20 cellular contexts compared by ENCODE assay signal in the genomic region with DNA sequence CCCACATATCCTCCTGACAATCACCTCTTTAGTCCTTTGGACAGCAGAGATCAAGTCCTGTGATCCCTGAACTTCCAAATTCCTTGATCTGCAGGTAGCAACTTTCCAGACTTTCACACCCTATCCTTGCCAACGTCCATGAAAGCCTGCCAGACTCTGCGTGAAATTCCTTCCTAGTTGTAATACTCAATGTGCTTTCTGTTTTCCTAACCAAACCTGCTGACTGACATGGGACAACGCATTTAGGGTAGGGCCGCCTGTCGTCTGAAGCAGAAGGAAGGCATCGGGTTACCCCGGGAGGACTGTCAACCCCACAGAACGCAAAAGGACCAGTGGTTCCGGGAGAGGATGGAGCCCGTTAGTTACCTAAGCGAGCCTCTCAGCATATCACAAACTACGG. TPM values are rescaled to one million over a fixed set of nuclear protein-coding genes. Genes with fewer than 3 reads are reported as not detected.
"Had no signal": no experiment of that assay in that cellular context is flagged by ENCODE, and none has a peak within 500 bp of the region (broad histone marks: within the 10 kb centered on the region; RNA-seq: fewer than 3 reads in every experiment).

No MANE protein-coding gene starts in this region.

- H3K4me3 ChIP-seq: esophagus squamous epithelium, lung, prostate gland had no signal

- H3K4me1 ChIP-seq: esophagus squamous epithelium, prostate gland had no signal

- H3K27me3 ChIP-seq: esophagus squamous epithelium had no signal

- H3K27ac Mint-ChIP-seq: activated naive CD4-positive, alpha-beta T cell treated with anti-CD3 and anti-CD28 coated beads, Interleukin-2, amount 10 ng/mL, durations not matched to agents 7 days and 5 days; activated naive CD8-positive, alpha-beta T cell treated with anti-CD3 and anti-CD28 coated beads, Interleukin-2, amount 50 U/mL, for 24 hours; dendritic cell treated with granulocyte-macrophage colony-stimulating factor and Interleukin-4, amounts not matched to agents 40 ng/mL and 50 ng/mL, for 4 days; mesothelial cell of epicardium; stimulated activated naive CD8-positive, alpha-beta T cell treated with anti-CD3 and anti-CD28 coated beads, Interleukin-15, Interleukin-2, amounts not matched to agents 100 ng/mL and 50 ng/mL, for 24 hours; T-cell had no signal

- H3K4me1 Mint-ChIP-seq: activated naive CD8-positive, alpha-beta T cell treated with anti-CD3 and anti-CD28 coated beads, Interleukin-2, amount 50 U/mL, for 24 hours; mesothelial cell of epicardium; T-cell had no signal

- DNase-seq: activated CD4-positive, alpha-beta T cell treated with anti-CD3 and anti-CD28 coated beads, Interleukin-2, amount 50 U/mL, for 1 hour; activated CD8-positive, alpha-beta memory T cell treated with anti-CD3 and anti-CD28 coated beads, Interleukin-2, amount 50 U/mL, for 4 hours; activated naive CD4-positive, alpha-beta T cell treated with anti-CD3 and anti-CD28 coated beads, Interleukin-2, amount 10 ng/mL, durations not matched to agents 7 days and 5 days; activated naive CD8-positive, alpha-beta T cell treated with anti-CD3 and anti-CD28 coated beads, Interleukin-2, amount 50 U/mL, for 24 hours; activated T-cell treated with anti-CD3 and anti-CD28 coated beads, Interleukin-2, amount 50 U/mL, for 4 hours; anterior cingulate cortex; cerebellar nuclear complex; effector memory CD4-positive, alpha-beta T cell; esophagus squamous epithelium; hippocampal formation; T-cell; trophoblast cell had no signal

- ATAC-seq: activated naive CD8-positive, alpha-beta T cell treated with anti-CD3 and anti-CD28 coated beads, Interleukin-2, amount 50 U/mL, for 24 hours; activated T-cell treated with anti-CD3 and anti-CD28 coated beads, Interleukin-2, amount 50 U/mL, for 4 hours; left lobe of liver; SK-N-SH treated with all-trans-retinoic acid at 6 μM for 48 hours; T-cell had no signal

- H3K36me3 ChIP-seq: esophagus squamous epithelium, prostate gland had no signal

- H3K9me3 Mint-ChIP-seq: activated naive CD4-positive, alpha-beta T cell treated with anti-CD3 and anti-CD28 coated beads, Interleukin-2, amount 10 ng/mL, durations not matched to agents 7 days and 5 days; activated naive CD8-positive, alpha-beta T cell treated with anti-CD3 and anti-CD28 coated beads, Interleukin-2, amount 50 U/mL, for 24 hours; activated T-cell treated with anti-CD3 and anti-CD28 coated beads, Interleukin-2, amount 50 U/mL, for 4 hours; dendritic cell treated with granulocyte-macrophage colony-stimulating factor and Interleukin-4, amounts not matched to agents 40 ng/mL and 50 ng/mL, for 4 days had no signal

- H3K4me3 Mint-ChIP-seq: activated naive CD4-positive, alpha-beta T cell treated with anti-CD3 and anti-CD28 coated beads, Interleukin-2, amount 10 ng/mL, durations not matched to agents 7 days and 5 days; activated naive CD8-positive, alpha-beta T cell treated with anti-CD3 and anti-CD28 coated beads, Interleukin-2, amount 50 U/mL, for 24 hours; activated T-cell treated with anti-CD3 and anti-CD28 coated beads, Interleukin-2, amount 50 U/mL, for 4 hours; dendritic cell treated with granulocyte-macrophage colony-stimulating factor and Interleukin-4, amounts not matched to agents 40 ng/mL and 50 ng/mL, for 4 days; mesothelial cell of epicardium; stimulated activated naive CD8-positive, alpha-beta T cell treated with anti-CD3 and anti-CD28 coated beads, Interleukin-15, Interleukin-2, amounts not matched to agents 100 ng/mL and 50 ng/mL, for 24 hours; T-cell had no signal

- H3K27me3 Mint-ChIP-seq: activated naive CD4-positive, alpha-beta T cell treated with anti-CD3 and anti-CD28 coated beads, Interleukin-2, amount 10 ng/mL, durations not matched to agents 7 days and 5 days had no signal

- H3K9me3 ChIP-seq: esophagus squamous epithelium, prostate gland had no signal

- H3K36me3 Mint-ChIP-seq: activated naive CD4-positive, alpha-beta T cell treated with anti-CD3 and anti-CD28 coated beads, Interleukin-2, amount 10 ng/mL, durations not matched to agents 7 days and 5 days; mesothelial cell of epicardium; T-cell had no signal

- H3K27ac ChIP-seq: esophagus squamous epithelium, prostate gland had no signal

RNA-seq across cellular contexts. Expression of a gene that starts 23.9 kb away (rescaled TPM):
- total RNA-seq: activated T-cell treated with anti-CD3 and anti-CD28 coated beads, Interleukin-2, amount 50 U/mL, for 4 hours had no signal
- polyA plus RNA-seq: keratinocyte had no signal
